In the genomic region with DNA sequence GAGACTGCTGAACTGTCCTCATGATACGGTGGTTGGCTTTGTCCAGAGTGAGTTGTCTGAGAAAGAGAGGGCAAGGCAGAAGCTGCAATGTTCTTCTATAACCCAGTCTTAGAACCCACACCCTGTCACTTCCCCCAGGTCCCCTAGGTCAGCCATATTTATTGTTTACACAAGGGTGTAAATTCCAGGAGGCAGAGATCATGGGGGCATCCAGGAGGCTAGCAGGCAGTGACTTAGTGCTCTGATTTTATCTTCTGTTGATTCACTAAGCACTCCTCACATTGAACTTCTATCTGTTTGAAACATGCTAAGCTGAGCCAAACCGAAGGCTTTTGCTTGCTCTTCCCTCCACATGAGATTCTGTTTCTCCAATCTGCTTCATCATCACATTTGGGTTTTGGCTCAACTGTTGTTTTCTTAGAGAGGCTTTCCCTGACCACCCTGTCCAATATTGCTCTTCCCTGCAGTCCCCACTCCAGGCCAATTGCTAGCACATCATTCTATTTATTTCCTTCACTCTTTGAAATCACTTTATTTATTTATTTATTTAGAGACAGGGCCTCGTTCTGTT, we compare ENCODE assay signal across 21 cellular contexts. TPM values are rescaled to one million over a fixed set of nuclear protein-coding genes. Genes with fewer than 3 reads are reported as not detected.
"Had no signal": no experiment of that assay in that cellular context is flagged by ENCODE, and none has a peak within 500 bp of the region (broad histone marks: within the 10 kb centered on the region; RNA-seq: fewer than 3 reads in every experiment).

No MANE protein-coding gene starts in this region.

- H3K9me3 ChIP-seq: SJCRH30 had no signal

- FAIRE-seq: HTR-8/SVneo had no signal

- H3K4me1 ChIP-seq: SJCRH30 had no signal

- H3K36me3 ChIP-seq: SJCRH30 had no signal

- H3K4me3 ChIP-seq: SJCRH30 had no signal

- H3K27me3 ChIP-seq: SJCRH30 had no signal

- ATAC-seq: Panc1, Right ventricle myocardium inferior had no signal

- H3K27ac ChIP-seq: HL-60, SJCRH30 had no signal

- DNase-seq: Karpas-422, KG1, MM.1S, NCI-H1092 treated with DMSO at 0.1 percent for 48 hours, NCI-H1436, NCI-H187, NCI-H2029, NCI-H2081 treated with DMSO at 0.1 percent for 48 hours, NCI-H2171, NCI-H226, NCI-H446, NCI-H510A, NCI-H524 treated with DMSO at 0.1 percent for 48 hours, NCI-H69, NCI-H774, SHP77 treated with DMSO at 0.1 percent for 48 hours, SJCRH30 had no signal

RNA-seq across cellular contexts. Expression of gene SHISA9, which starts 34.3 kb away (rescaled TPM):
- total RNA-seq: SJCRH30 had no signal
